ENCODE assay signal across 1 cellular context in the genomic region with DNA sequence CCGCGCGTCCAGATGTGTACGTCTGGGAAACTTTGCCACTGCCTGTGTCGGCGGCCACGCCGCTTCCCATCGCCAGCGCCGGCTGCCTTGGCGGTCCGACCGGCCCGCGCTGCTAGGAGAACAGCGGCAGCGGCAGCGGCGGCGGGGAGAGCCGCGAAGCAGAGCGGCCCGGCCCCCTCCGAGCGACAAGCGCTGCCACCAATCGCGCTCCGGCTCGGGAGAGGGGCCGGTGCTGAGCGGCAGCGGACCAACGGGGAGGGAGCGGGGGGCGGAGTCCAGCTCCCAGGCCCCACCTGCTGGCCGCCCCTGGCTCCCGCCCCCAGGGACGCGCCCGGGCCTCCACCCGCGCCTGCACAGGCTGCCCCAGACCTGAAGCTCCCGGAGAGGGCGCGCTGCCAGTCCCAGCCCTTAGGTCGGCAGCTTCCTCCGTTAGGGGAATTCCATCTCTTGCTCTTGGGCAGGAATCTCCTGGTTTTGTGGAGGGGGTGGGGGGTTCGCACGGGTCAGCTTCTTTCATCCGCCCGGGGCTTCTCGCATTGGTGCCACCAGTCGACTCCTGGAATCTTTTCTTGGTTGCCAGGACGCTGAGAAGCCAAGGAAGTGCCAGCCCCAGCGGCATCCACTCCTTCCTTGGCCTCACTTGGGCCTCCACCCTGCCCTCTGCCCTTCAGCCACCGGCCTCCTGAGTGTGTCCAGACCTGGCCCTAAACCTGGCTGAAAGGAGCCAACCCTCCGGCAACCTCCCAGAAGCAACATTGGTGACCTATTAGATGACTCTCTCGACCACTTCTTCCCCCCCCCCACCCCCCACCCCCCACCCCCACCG.
TF ChIP-seq lines count a peak whose summit lies in the region.

TSS of gene GALNT18 (minus strand) at position 125 of the 826 bp plus-strand sequence.

TF ChIP-seq in WTC11, 78 proteins besides CTCF, POLR2A, EP300 and RAD21 (continued from another document):
- TF ChIP-seq, protein P1, sequence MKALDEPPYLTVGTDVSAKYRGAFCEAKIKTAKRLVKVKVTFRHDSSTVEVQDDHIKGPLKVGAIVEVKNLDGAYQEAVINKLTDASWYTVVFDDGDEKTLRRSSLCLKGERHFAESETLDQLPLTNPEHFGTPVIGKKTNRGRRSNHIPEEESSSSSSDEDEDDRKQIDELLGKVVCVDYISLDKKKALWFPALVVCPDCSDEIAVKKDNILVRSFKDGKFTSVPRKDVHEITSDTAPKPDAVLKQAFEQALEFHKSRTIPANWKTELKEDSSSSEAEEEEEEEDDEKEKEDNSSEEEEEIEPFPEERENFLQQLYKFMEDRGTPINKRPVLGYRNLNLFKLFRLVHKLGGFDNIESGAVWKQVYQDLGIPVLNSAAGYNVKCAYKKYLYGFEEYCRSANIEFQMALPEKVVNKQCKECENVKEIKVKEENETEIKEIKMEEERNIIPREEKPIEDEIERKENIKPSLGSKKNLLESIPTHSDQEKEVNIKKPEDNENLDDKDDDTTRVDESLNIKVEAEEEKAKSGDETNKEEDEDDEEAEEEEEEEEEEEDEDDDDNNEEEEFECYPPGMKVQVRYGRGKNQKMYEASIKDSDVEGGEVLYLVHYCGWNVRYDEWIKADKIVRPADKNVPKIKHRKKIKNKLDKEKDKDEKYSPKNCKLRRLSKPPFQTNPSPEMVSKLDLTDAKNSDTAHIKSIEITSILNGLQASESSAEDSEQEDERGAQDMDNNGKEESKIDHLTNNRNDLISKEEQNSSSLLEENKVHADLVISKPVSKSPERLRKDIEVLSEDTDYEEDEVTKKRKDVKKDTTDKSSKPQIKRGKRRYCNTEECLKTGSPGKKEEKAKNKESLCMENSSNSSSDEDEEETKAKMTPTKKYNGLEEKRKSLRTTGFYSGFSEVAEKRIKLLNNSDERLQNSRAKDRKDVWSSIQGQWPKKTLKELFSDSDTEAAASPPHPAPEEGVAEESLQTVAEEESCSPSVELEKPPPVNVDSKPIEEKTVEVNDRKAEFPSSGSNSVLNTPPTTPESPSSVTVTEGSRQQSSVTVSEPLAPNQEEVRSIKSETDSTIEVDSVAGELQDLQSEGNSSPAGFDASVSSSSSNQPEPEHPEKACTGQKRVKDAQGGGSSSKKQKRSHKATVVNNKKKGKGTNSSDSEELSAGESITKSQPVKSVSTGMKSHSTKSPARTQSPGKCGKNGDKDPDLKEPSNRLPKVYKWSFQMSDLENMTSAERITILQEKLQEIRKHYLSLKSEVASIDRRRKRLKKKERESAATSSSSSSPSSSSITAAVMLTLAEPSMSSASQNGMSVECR (CRISPR knock-in tag; IDR thresholded peaks at IDR 0.05; ENCODE audit: borderline replicate concordance): peak; percentile 77; the same call in 1 of the 2 replicates
- 0 out of 2 replicates have a peak, but pooled peaks have one; percentile 27 for TF ChIP-seq ETV6 (CRISPR knock-in tag; IDR thresholded peaks at IDR 0.05)
- no peak for TF ChIP-seq ZSCAN18 (CRISPR knock-in tag; IDR thresholded peaks at IDR 0.05)
- TF ChIP-seq, protein P2, sequence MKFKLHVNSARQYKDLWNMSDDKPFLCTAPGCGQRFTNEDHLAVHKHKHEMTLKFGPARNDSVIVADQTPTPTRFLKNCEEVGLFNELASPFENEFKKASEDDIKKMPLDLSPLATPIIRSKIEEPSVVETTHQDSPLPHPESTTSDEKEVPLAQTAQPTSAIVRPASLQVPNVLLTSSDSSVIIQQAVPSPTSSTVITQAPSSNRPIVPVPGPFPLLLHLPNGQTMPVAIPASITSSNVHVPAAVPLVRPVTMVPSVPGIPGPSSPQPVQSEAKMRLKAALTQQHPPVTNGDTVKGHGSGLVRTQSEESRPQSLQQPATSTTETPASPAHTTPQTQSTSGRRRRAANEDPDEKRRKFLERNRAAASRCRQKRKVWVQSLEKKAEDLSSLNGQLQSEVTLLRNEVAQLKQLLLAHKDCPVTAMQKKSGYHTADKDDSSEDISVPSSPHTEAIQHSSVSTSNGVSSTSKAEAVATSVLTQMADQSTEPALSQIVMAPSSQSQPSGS (CRISPR knock-in tag; IDR thresholded peaks at IDR 0.05; ENCODE audit: borderline replicate concordance, low read depth): no peak
- TF ChIP-seq ZNF138 (CRISPR knock-in tag; conservative IDR thresholded peaks at IDR 0.05): no peak
- no peak for TF ChIP-seq ZNF532 (CRISPR knock-in tag; IDR thresholded peaks at IDR 0.05; ENCODE audit: borderline replicate concordance)
- TF ChIP-seq ZBTB21 (CRISPR knock-in tag; IDR thresholded peaks at IDR 0.05; ENCODE audit: borderline replicate concordance): no peak
- TF ChIP-seq, protein P3, sequence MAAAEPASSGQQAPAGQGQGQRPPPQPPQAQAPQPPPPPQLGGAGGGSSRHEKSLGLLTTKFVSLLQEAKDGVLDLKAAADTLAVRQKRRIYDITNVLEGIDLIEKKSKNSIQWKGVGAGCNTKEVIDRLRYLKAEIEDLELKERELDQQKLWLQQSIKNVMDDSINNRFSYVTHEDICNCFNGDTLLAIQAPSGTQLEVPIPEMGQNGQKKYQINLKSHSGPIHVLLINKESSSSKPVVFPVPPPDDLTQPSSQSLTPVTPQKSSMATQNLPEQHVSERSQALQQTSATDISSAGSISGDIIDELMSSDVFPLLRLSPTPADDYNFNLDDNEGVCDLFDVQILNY (CRISPR knock-in tag; IDR thresholded peaks at IDR 0.05): peak; percentile 64; the same call in 1 of the 2 replicates
- TF ChIP-seq FOXK1 (CRISPR knock-in tag; IDR thresholded peaks at IDR 0.05): 0 out of 2 replicates have a peak, but pooled peaks have one; percentile 41
- no peak for TF ChIP-seq TEAD4 (CRISPR knock-in tag; IDR thresholded peaks at IDR 0.05)
- no peak for TF ChIP-seq IRF2 (CRISPR knock-in tag; IDR thresholded peaks at IDR 0.05; ENCODE audit: borderline replicate concordance, low read depth)
- peak; percentile 69 for TF ChIP-seq HMGXB4 (CRISPR knock-in tag; IDR thresholded peaks at IDR 0.05)
- peak; percentile 85 for TF ChIP-seq NFYB (CRISPR knock-in tag; conservative IDR thresholded peaks at IDR 0.05; ENCODE audit: low read depth)
- TF ChIP-seq, protein P4, sequence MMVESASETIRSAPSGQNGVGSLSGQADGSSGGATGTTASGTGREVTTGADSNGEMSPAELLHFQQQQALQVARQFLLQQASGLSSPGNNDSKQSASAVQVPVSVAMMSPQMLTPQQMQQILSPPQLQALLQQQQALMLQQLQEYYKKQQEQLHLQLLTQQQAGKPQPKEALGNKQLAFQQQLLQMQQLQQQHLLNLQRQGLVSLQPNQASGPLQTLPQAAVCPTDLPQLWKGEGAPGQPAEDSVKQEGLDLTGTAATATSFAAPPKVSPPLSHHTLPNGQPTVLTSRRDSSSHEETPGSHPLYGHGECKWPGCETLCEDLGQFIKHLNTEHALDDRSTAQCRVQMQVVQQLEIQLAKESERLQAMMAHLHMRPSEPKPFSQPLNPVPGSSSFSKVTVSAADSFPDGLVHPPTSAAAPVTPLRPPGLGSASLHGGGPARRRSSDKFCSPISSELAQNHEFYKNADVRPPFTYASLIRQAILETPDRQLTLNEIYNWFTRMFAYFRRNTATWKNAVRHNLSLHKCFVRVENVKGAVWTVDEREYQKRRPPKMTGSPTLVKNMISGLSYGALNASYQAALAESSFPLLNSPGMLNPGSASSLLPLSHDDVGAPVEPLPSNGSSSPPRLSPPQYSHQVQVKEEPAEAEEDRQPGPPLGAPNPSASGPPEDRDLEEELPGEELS (CRISPR knock-in tag; IDR thresholded peaks at IDR 0.05): no peak
- no peak for TF ChIP-seq TEAD1 (CRISPR knock-in tag; IDR thresholded peaks at IDR 0.05)
- TF ChIP-seq ZNF263 (CRISPR knock-in tag; IDR thresholded peaks at IDR 0.05; ENCODE audit: low read depth): no peak
- no peak for TF ChIP-seq NFE2L1 (CRISPR knock-in tag; IDR thresholded peaks at IDR 0.05)
